ENCODE assay signal across 16 cellular contexts in genomic region chr12:28535216-28535615, GRCh38.
DNase-seq lines count a peak whose midpoint lies in the region; ATAC-seq, FAIRE-seq and TF ChIP-seq lines count a peak whose summit lies in the region.
"Had no signal": no experiment of that assay in that cellular context is flagged by ENCODE, and none has a peak within 500 bp of the region (broad histone marks: within the 10 kb centered on the region; RNA-seq: fewer than 3 reads in every experiment).

No MANE protein-coding gene starts in this region.

- H3K4me1 Mint-ChIP-seq in MCF 10A (ENCODE audit: insufficient read depth, unreplicated experiment) = peaks cover 7% of the 10 kb centered on the region
- H3K4me1 Mint-ChIP-seq in activated CD4-positive, alpha-beta memory T cell treated with anti-CD3 and anti-CD28 coated beads for 36 hours (ENCODE audit: low read depth) = peaks cover 6% of the 10 kb centered on the region
- H3K4me1 Mint-ChIP-seq: endodermal cell had no signal

- CTCF ChIA-PET in MCF 10A (lab: Yijun Ruan, JAX) = interaction anchor here (0.7 kb wide), 2 partner anchors 72 to 428 kb away, joined by 3 read pairs; no protein-coding TSS in a partner anchor
- CTCF ChIA-PET in activated CD4-positive, alpha-beta memory T cell treated with anti-CD3 and anti-CD28 coated beads for 36 hours (lab: Charles Lee) = no interaction called here

- H3K9me3 ChIP-seq in breast epithelium = no peaks in the 10 kb centered on the region
- H3K9me3 ChIP-seq in lower lobe of right lung = no peaks in the 10 kb centered on the region

- no peak overlapping the region for H3K4me3 ChIP-seq in breast epithelium
- no peak overlapping the region for H3K4me3 ChIP-seq in lower lobe of right lung

- POLR2A ChIA-PET in MCF 10A (lab: Yijun Ruan, JAX) = no interaction called here
- POLR2A ChIA-PET in activated CD4-positive, alpha-beta memory T cell treated with anti-CD3 and anti-CD28 coated beads for 36 hours (lab: Charles Lee) = interaction anchor here (0.7 kb wide), 1 partner anchor 329 kb away, joined by 5 read pairs; no protein-coding TSS in a partner anchor

- no TSS peak for BruUV-seq in MCF 10A (replicated peaks; lab: Mats Ljungman, UMichigan)

- no peaks in the 10 kb centered on the region for H3K36me3 Mint-ChIP-seq in MCF 10A (ENCODE audit: insufficient read depth, unreplicated experiment)
- peaks cover 7% of the 10 kb centered on the region for H3K36me3 Mint-ChIP-seq in activated CD4-positive, alpha-beta memory T cell treated with anti-CD3 and anti-CD28 coated beads for 36 hours

- H3K4me1 ChIP-seq in breast epithelium = no peaks in the 10 kb centered on the region
- no peaks in the 10 kb centered on the region for H3K4me1 ChIP-seq in lower lobe of right lung
- H3K4me1 ChIP-seq: parathyroid adenoma had no signal

- no peak overlapping the region for H3K27ac Mint-ChIP-seq in MCF 10A (ENCODE audit: low read depth, unreplicated experiment)
- no peak overlapping the region for H3K27ac Mint-ChIP-seq in activated CD4-positive, alpha-beta memory T cell treated with anti-CD3 and anti-CD28 coated beads for 36 hours
- H3K27ac Mint-ChIP-seq: endodermal cell, type B pancreatic cell had no signal

- DNase-seq in MCF 10A (ENCODE audit: unreplicated experiment) (peak; percentile 31), breast epithelium (ENCODE audit: low spot score in 2 of 2) (no peak), fibroblast of the conjunctiva (ENCODE audit: low read depth) (peak; percentile 39), urothelium cell line (ENCODE audit: low spot score) (peak; percentile 22), lower lobe of right lung (no peak), nucleus accumbens (lab: John Stamatoyannopoulos, UW) (no peak)
- no peak for DNase-seq in activated CD4-positive, alpha-beta memory T cell treated with anti-CD3 and anti-CD28 coated beads for 36 hours
- DNase-seq: activated CD4-positive, alpha-beta T cell treated with anti-CD3 and anti-CD28 coated beads for 1 hour; activated T-cell treated with anti-CD3 and anti-CD28 coated beads, Interleukin-2, amount 50 U/mL, for 4 hours; aorta; DMS79 treated with DMSO at 0.1 percent for 48 hours; endodermal cell; Kasumi-1 had no signal

- TF ChIP-seq CTCF in MCF 10A (IDR thresholded peaks at IDR 0.05; ENCODE audit: unreplicated experiment) = no peak
- TF ChIP-seq CTCF in breast epithelium (IDR thresholded peaks at IDR 0.05) = no peak
- no peak for TF ChIP-seq CTCF in lower lobe of right lung (IDR thresholded peaks at IDR 0.05)

- intact Hi-C loops in MCF 10A (cut with micrococcal nuclease) = loop anchor here (5.0 to 10.0 kb wide), 2 partner anchors 343 to 360 kb away; partner anchors contain the start of gene CCDC91
- intact Hi-C loops in breast epithelium (cut with DNase I; ENCODE audit: low total_unique reads) = no loop called here
- intact Hi-C loops in lower lobe of right lung (cut with DNase I) = no loop called here
- intact Hi-C loops in activated CD4-positive, alpha-beta memory T cell treated with anti-CD3 and anti-CD28 coated beads for 36 hours (cut with micrococcal nuclease) = no loop called here

- no peak for FAIRE-seq in urothelium cell line (lab: Jason Lieb, UNC)

- no peaks in the 10 kb centered on the region for H3K27me3 ChIP-seq in breast epithelium
- no peaks in the 10 kb centered on the region for H3K27me3 ChIP-seq in lower lobe of right lung (ENCODE audit: low read depth)

- ATAC-seq in SK-N-SH treated with all-trans-retinoic acid at 6 μM for 48 hours (peak; percentile 97), lower lobe of right lung (no peak)
- ATAC-seq: activated T-cell treated with anti-CD3 and anti-CD28 coated beads, Interleukin-2, amount 50 U/mL, for 4 hours had no signal

- no peaks in the 10 kb centered on the region for H3K27me3 Mint-ChIP-seq in MCF 10A (ENCODE audit: insufficient read depth, unreplicated experiment)
- H3K27me3 Mint-ChIP-seq in activated CD4-positive, alpha-beta memory T cell treated with anti-CD3 and anti-CD28 coated beads for 36 hours = no peaks in the 10 kb centered on the region
- H3K27me3 Mint-ChIP-seq: type B pancreatic cell had no signal

- TF ChIP-seq POLR2A in breast epithelium (IDR thresholded peaks at IDR 0.05) = no peak

- H3K36me3 ChIP-seq in breast epithelium = no peaks in the 10 kb centered on the region
- H3K36me3 ChIP-seq in lower lobe of right lung = no peaks in the 10 kb centered on the region

- no peak overlapping the region for H3K27ac ChIP-seq in breast epithelium
- no peak overlapping the region for H3K27ac ChIP-seq in lower lobe of right lung
- H3K27ac ChIP-seq: parathyroid adenoma had no signal

- H3K9me3 Mint-ChIP-seq in MCF 10A (ENCODE audit: unreplicated experiment) = no peaks in the 10 kb centered on the region
- H3K9me3 Mint-ChIP-seq in activated CD4-positive, alpha-beta memory T cell treated with anti-CD3 and anti-CD28 coated beads for 36 hours = peaks cover 3% of the 10 kb centered on the region
- H3K9me3 Mint-ChIP-seq: type B pancreatic cell had no signal

- no peak overlapping the region for H3K4me3 Mint-ChIP-seq in MCF 10A (ENCODE audit: unreplicated experiment)
- H3K4me3 Mint-ChIP-seq in activated CD4-positive, alpha-beta memory T cell treated with anti-CD3 and anti-CD28 coated beads for 36 hours = no peak overlapping the region
- H3K4me3 Mint-ChIP-seq: activated T-cell treated with anti-CD3 and anti-CD28 coated beads, Interleukin-2, amount 50 U/mL, for 4 hours; endodermal cell; type B pancreatic cell had no signal

TF ChIP-seq in SK-N-SH treated with all-trans-retinoic acid at 6 μM for 48 hours, 23 proteins besides CTCF, POLR2A, EP300 and RAD21:
- TF ChIP-seq BACH2 (CRISPR knock-in tag; IDR thresholded peaks at IDR 0.05; ENCODE audit: borderline replicate concordance) = no peak
- peak; percentile 64 for TF ChIP-seq ISL1 (CRISPR knock-in tag; IDR thresholded peaks at IDR 0.05)
- TF ChIP-seq TCF4 (CRISPR knock-in tag; IDR thresholded peaks at IDR 0.05; ENCODE audit: borderline replicate concordance) = no peak
- no peak for TF ChIP-seq ARNTL (CRISPR knock-in tag; IDR thresholded peaks at IDR 0.05; ENCODE audit: borderline replicate concordance, low read depth)
- no peak for TF ChIP-seq CSDC2 (CRISPR knock-in tag; IDR thresholded peaks at IDR 0.05)
- TF ChIP-seq ZFP30 (CRISPR knock-in tag; IDR thresholded peaks at IDR 0.05) = no peak
- TF ChIP-seq PPARA (CRISPR knock-in tag; IDR thresholded peaks at IDR 0.05; ENCODE audit: borderline replicate concordance) = no peak
- TF ChIP-seq SNAI2 (CRISPR knock-in tag; IDR thresholded peaks at IDR 0.05) = 0 out of 2 replicates have a peak, but pooled peaks have one; percentile 27
- TF ChIP-seq ZNF70 (CRISPR knock-in tag; IDR thresholded peaks at IDR 0.05) = no peak
- no peak for TF ChIP-seq ZC3H10 (CRISPR knock-in tag; IDR thresholded peaks at IDR 0.05)
- TF ChIP-seq TSHZ2 (CRISPR knock-in tag; IDR thresholded peaks at IDR 0.05) = no peak
- TF ChIP-seq, protein P1, sequence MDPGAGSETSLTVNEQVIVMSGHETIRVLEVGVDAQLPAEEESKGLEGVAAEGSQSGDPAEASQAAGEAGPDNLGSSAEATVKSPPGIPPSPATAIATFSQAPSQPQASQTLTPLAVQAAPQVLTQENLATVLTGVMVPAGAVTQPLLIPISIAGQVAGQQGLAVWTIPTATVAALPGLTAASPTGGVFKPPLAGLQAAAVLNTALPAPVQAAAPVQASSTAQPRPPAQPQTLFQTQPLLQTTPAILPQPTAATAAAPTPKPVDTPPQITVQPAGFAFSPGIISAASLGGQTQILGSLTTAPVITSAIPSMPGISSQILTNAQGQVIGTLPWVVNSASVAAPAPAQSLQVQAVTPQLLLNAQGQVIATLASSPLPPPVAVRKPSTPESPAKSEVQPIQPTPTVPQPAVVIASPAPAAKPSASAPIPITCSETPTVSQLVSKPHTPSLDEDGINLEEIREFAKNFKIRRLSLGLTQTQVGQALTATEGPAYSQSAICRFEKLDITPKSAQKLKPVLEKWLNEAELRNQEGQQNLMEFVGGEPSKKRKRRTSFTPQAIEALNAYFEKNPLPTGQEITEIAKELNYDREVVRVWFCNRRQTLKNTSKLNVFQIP (CRISPR knock-in tag; IDR thresholded peaks at IDR 0.05; ENCODE audit: borderline replicate concordance, low read depth) = no peak
- TF ChIP-seq GLIS3 (CRISPR knock-in tag; IDR thresholded peaks at IDR 0.05) = no peak
- TF ChIP-seq, protein P2, sequence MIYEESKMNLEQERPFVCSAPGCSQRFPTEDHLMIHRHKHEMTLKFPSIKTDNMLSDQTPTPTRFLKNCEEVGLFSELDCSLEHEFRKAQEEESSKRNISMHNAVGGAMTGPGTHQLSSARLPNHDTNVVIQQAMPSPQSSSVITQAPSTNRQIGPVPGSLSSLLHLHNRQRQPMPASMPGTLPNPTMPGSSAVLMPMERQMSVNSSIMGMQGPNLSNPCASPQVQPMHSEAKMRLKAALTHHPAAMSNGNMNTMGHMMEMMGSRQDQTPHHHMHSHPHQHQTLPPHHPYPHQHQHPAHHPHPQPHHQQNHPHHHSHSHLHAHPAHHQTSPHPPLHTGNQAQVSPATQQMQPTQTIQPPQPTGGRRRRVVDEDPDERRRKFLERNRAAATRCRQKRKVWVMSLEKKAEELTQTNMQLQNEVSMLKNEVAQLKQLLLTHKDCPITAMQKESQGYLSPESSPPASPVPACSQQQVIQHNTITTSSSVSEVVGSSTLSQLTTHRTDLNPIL (CRISPR knock-in tag; IDR thresholded peaks at IDR 0.05; ENCODE audit: low read depth) = no peak

Comparison
In these comparisons a context has a peak if more than half of its experiments do, and no peak if none do; other contexts are left out.
1. DNase-seq: peak in MCF 10A (single experiment), fibroblast of the conjunctiva (single experiment) and urothelium cell line (single experiment); none in breast epithelium (0 of 2), lower lobe of right lung (single experiment), nucleus accumbens (0 of 56) and activated CD4-positive, alpha-beta memory T cell treated with anti-CD3 and anti-CD28 coated beads for 36 hours (single experiment).